ENCODE assay signal across 28 cellular contexts in the genomic region with DNA sequence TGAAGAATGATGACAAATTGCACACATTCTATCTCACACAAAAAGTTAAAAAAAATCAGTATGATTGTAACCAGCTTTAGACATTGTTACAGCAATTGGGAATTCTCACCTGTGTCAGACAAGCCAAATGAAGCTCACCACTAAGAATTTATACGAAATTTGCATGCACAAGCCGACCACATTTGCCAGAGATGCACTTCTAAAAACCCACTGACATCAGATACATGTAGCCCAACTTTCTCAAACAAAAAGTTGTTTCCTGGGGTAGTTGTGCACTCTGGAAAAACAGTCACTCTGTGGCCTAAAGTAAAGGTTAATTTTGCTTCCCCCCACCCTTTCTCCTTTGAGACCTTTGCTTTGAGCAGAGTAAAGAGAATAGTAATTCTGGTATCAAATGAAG.
"Had no signal": no experiment of that assay in that cellular context is flagged by ENCODE, and none has a peak within 500 bp of the region (broad histone marks: within the 10 kb centered on the region; RNA-seq: fewer than 3 reads in every experiment).

No MANE protein-coding gene starts in this region.

- H3K4me3 Mint-ChIP-seq: activated naive CD4-positive, alpha-beta T cell treated with anti-CD3 and anti-CD28 coated beads, Interleukin-2, amount 10 ng/mL, durations not matched to agents 7 days and 5 days; activated T-cell treated with anti-CD3 and anti-CD28 coated beads, Interleukin-2, amount 50 U/mL, for 24 hours; mesothelial cell of epicardium; naive B cell; neural crest cell; stimulated activated memory B cell treated with anti-CD40 and anti-IgM and Interleukin-4, amounts not matched to agents 10 μg/mL and 1 μg/mL and 100 μg/mL, for 72 hours; T-cell had no signal

- H3K9me3 Mint-ChIP-seq: activated naive CD4-positive, alpha-beta T cell treated with anti-CD3 and anti-CD28 coated beads, Interleukin-2, amount 10 ng/mL, durations not matched to agents 7 days and 5 days; mesothelial cell of epicardium; T-cell had no signal

- DNase-seq: activated CD4-positive, alpha-beta T cell treated with anti-CD3 and anti-CD28 coated beads for 4 hours; activated CD4-positive, alpha-beta T cell treated with anti-CD3 and anti-CD28 coated beads, Interleukin-2, amount 50 U/mL, for 48 hours; activated CD4-positive, CD25-positive, alpha-beta regulatory T cell; activated CD8-positive, alpha-beta memory T cell treated with anti-CD3 and anti-CD28 coated beads, Interleukin-2, amount 50 U/mL, for 48 hours; activated effector memory CD4-positive, alpha-beta T cell treated with anti-CD3 and anti-CD28 coated beads, Interleukin-2, amount 50 U/mL, for 16 hours; activated naive CD4-positive, alpha-beta T cell treated with anti-CD3 and anti-CD28 coated beads, Interleukin-2, amount 10 ng/mL, durations not matched to agents 7 days and 5 days; activated T-cell treated with anti-CD3 and anti-CD28 coated beads, Interleukin-2, amount 50 U/mL, for 24 hours; aorta; body of pancreas; cerebellar nuclear complex; colonic mucosa; effector CD8-positive, alpha-beta T cell; esophagus squamous epithelium; foreskin melanocyte; heart right ventricle; naive B cell; occipital lobe; psoas muscle; stimulated activated CD4-positive, alpha-beta T cell treated with anti-CD3 and anti-CD28 coated beads, Interleukin-1b, Interleukin-23, amount 100 ng/mL, for 48 hours; stimulated activated CD4-positive, alpha-beta T cell treated with anti-CD3 and anti-CD28 coated beads, Interleukin-4, amount 100 ng/mL, for 4 hours; stimulated activated CD8-positive, alpha-beta memory T cell treated with anti-CD3 and anti-CD28 coated beads, Interleukin-4, amount 100 ng/mL, for 48 hours; T-cell had no signal

- ATAC-seq: body of pancreas; heart right ventricle; psoas muscle; stimulated activated memory B cell treated with anti-CD40 and anti-IgM and Interleukin-4, amounts not matched to agents 10 μg/mL and 1 μg/mL and 100 μg/mL, for 72 hours; T-cell had no signal

- H3K4me1 Mint-ChIP-seq: activated naive CD4-positive, alpha-beta T cell treated with anti-CD3 and anti-CD28 coated beads, Interleukin-2, amount 10 ng/mL, durations not matched to agents 7 days and 5 days; naive B cell; neural crest cell; stimulated activated memory B cell treated with anti-CD40 and anti-IgM and Interleukin-4, amounts not matched to agents 10 μg/mL and 1 μg/mL and 100 μg/mL, for 72 hours; T-cell had no signal

- H3K4me3 ChIP-seq: body of pancreas, cardiac muscle cell, colonic mucosa, esophagus squamous epithelium, heart right ventricle, psoas muscle, smooth muscle cell, tibial nerve had no signal

- H3K27ac Mint-ChIP-seq: activated naive CD4-positive, alpha-beta T cell treated with anti-CD3 and anti-CD28 coated beads, Interleukin-2, amount 10 ng/mL, durations not matched to agents 7 days and 5 days; activated T-cell treated with anti-CD3 and anti-CD28 coated beads, Interleukin-2, amount 50 U/mL, for 24 hours; mesothelial cell of epicardium; naive B cell; stimulated activated memory B cell treated with anti-CD40 and anti-IgM and Interleukin-4, amounts not matched to agents 10 μg/mL and 1 μg/mL and 100 μg/mL, for 72 hours; T-cell had no signal

- H3K27me3 Mint-ChIP-seq: activated naive CD4-positive, alpha-beta T cell treated with anti-CD3 and anti-CD28 coated beads, Interleukin-2, amount 10 ng/mL, durations not matched to agents 7 days and 5 days; activated T-cell treated with anti-CD3 and anti-CD28 coated beads, Interleukin-2, amount 50 U/mL, for 24 hours; naive B cell; stimulated activated memory B cell treated with anti-CD40 and anti-IgM and Interleukin-4, amounts not matched to agents 10 μg/mL and 1 μg/mL and 100 μg/mL, for 72 hours; T-cell had no signal

- H3K36me3 Mint-ChIP-seq: mesothelial cell of epicardium; naive B cell; stimulated activated memory B cell treated with anti-CD40 and anti-IgM and Interleukin-4, amounts not matched to agents 10 μg/mL and 1 μg/mL and 100 μg/mL, for 72 hours; T-cell had no signal
